8 cellular contexts compared by ENCODE assay signal in genomic region chr19:4068058-4068966, GRCh38. TPM values are rescaled to one million over a fixed set of nuclear protein-coding genes. Genes with fewer than 3 reads are reported as not detected.
DNase-seq lines count a peak whose midpoint lies in the region; ATAC-seq, FAIRE-seq and TF ChIP-seq lines count a peak whose summit lies in the region.

No MANE protein-coding gene starts in this region.

- H3K36me3 ChIP-seq in CD4-positive, CD25-positive, alpha-beta regulatory T cell (ENCODE audit: control insufficient read depth, insufficient read depth, low read length), result peaks cover 4% of the 10 kb centered on the region
- H3K36me3 ChIP-seq in colonic mucosa (no peaks in the 10 kb centered on the region), neuronal stem cell (replicated peaks in 1 of 2; ENCODE audit: control insufficient read depth in 2 of 2, insufficient read depth in 2 of 2, low read length in 2 of 2) (no peaks in the 10 kb centered on the region)

- peak overlapping the region; percentile 94 to 96 (median 95) for H3K27ac Mint-ChIP-seq in CD4-positive, CD25-positive, alpha-beta regulatory T cell

- no peak overlapping the region for H2BK5ac ChIP-seq in neuronal stem cell (ENCODE audit: low read length)

- peak overlapping the region; percentile 88 to 93 for H3K9ac ChIP-seq in colonic mucosa (ENCODE audit: low read depth in 2 of 2, low read length in 2 of 2)
- H3K9ac ChIP-seq in neuronal stem cell (ENCODE audit: low read depth, low read length, poor library complexity), result no peak overlapping the region

- no peak overlapping the region for H3K14ac ChIP-seq in neuronal stem cell (ENCODE audit: low read length)

- H2BK12ac ChIP-seq in neuronal stem cell (ENCODE audit: low read length), result no peak overlapping the region

- H3K27me3 ChIP-seq in CD4-positive, CD25-positive, alpha-beta regulatory T cell (ENCODE audit: control insufficient read depth, insufficient read depth, low read length), result no peaks in the 10 kb centered on the region
- no peaks in the 10 kb centered on the region for H3K27me3 ChIP-seq in colonic mucosa
- peaks cover 4 to 21% (median 20%) of the 10 kb centered on the region in 3 experiments for H3K27me3 ChIP-seq in neuronal stem cell (ENCODE audit: control insufficient read depth in 3 of 3, insufficient read depth in 3 of 3, low read depth in 1 of 3, low read length in 3 of 3)

- H3K23ac ChIP-seq in neuronal stem cell (ENCODE audit: low read depth, low read length, poor library complexity), result peak overlapping the region; percentile 25

- no peak overlapping the region for H2BK120ac ChIP-seq in neuronal stem cell (ENCODE audit: low read depth, low read length)

- DNase-seq in CD4-positive, CD25-positive, alpha-beta regulatory T cell, result peak in 2 of 3 donors; percentile 31 to 44
- peak; percentile 42 for DNase-seq in MV-4-11 (lab: John Stamatoyannopoulos, UW)
- DNase-seq in colonic mucosa, result peak; percentile 81
- no peak for DNase-seq in neuronal stem cell (ENCODE audit: low spot score)
- DNase-seq in GM19239 (ENCODE audit: insufficient read length, low spot score), result no peak
- no peak for DNase-seq in omental fat pad (ENCODE audit: low spot score)
- DNase-seq in COLO668 (lab: John Stamatoyannopoulos, UW; ENCODE audit: unreplicated experiment), result no peak
- DNase-seq in DMS79 treated with DMSO at 0.1 percent for 48 hours (lab: John Stamatoyannopoulos, UW), result no peak

- H4K8ac ChIP-seq in neuronal stem cell (ENCODE audit: low read depth, low read length), result no peak overlapping the region

- peak overlapping the region; percentile 90 for H3K27ac ChIP-seq in CD4-positive, CD25-positive, alpha-beta regulatory T cell (ENCODE audit: insufficient read depth, low read length, poor library complexity, severe bottlenecking)
- H3K27ac ChIP-seq in colonic mucosa, result peak overlapping the region; percentile 96
- no peak overlapping the region for H3K27ac ChIP-seq in neuronal stem cell (replicated peaks; ENCODE audit: low read length)

- peaks cover 11 to 32% (median 13%) of the 10 kb centered on the region in 4 donors for H3K4me1 Mint-ChIP-seq in CD4-positive, CD25-positive, alpha-beta regulatory T cell

- intact Hi-C loops in colonic mucosa (cut with DNase I), result no loop called here

- WGBS in neuronal stem cell (ENCODE audit: extremely low coverage in 2 of 2, insufficient read length in 2 of 2, insufficient replicate concordance in 1 of 2), 2 donors, result no CpG with 5 or more reads among the region's 31 CpGs

- no peak for TF ChIP-seq CTCF in colonic mucosa (IDR thresholded peaks at IDR 0.05)
- no peak for TF ChIP-seq CTCF in omental fat pad (IDR thresholded peaks at IDR 0.05)

- H2AK5ac ChIP-seq in neuronal stem cell (ENCODE audit: low read depth, low read length), result no peak overlapping the region

- no peak for FAIRE-seq in GM19239 (lab: Jason Lieb, UNC)

- H3K9me3 Mint-ChIP-seq in CD4-positive, CD25-positive, alpha-beta regulatory T cell, result peaks cover 0 to 3% (median 0%) of the 10 kb centered on the region in 7 donors

- no peak overlapping the region for H3K4me2 ChIP-seq in neuronal stem cell (ENCODE audit: insufficient read depth, low read length, poor library complexity, severe bottlenecking)

- no peak overlapping the region for H3K4ac ChIP-seq in neuronal stem cell (ENCODE audit: low read length)

- no peaks in the 10 kb centered on the region for H3K9me3 ChIP-seq in CD4-positive, CD25-positive, alpha-beta regulatory T cell (ENCODE audit: control insufficient read depth in 2 of 2, low read length in 2 of 2)
- no peaks in the 10 kb centered on the region for H3K9me3 ChIP-seq in colonic mucosa
- H3K9me3 ChIP-seq in neuronal stem cell (replicated peaks in 1 of 2; ENCODE audit: control insufficient read depth in 2 of 2, insufficient read depth in 1 of 2, low read depth in 1 of 2, low read length in 2 of 2), result peaks cover 0 to 1% of the 10 kb centered on the region in 2 donors

- peaks cover 44% of the 10 kb centered on the region for H3K4me1 ChIP-seq in CD4-positive, CD25-positive, alpha-beta regulatory T cell (ENCODE audit: control insufficient read depth, insufficient read depth, low read length, poor library complexity, severe bottlenecking)
- H3K4me1 ChIP-seq in colonic mucosa (peaks cover 2% of the 10 kb centered on the region), neuronal stem cell (ENCODE audit: control insufficient read depth in 2 of 2, insufficient read depth in 1 of 2, low read depth in 1 of 2, low read length in 2 of 2) (peaks cover 2 to 7% of the 10 kb centered on the region in 2 donors)

- no peak for ATAC-seq in CD4-positive, CD25-positive, alpha-beta regulatory T cell (ENCODE audit: low read depth in 2 of 2)
- no peak for ATAC-seq in omental fat pad (ENCODE audit: low FRiP score)

- H3K18ac ChIP-seq in neuronal stem cell (ENCODE audit: low read length), result no peak overlapping the region

- H4K91ac ChIP-seq in neuronal stem cell (ENCODE audit: low read depth, low read length, poor library complexity), result no peak overlapping the region

- peaks cover 12% of the 10 kb centered on the region for H3K79me1 ChIP-seq in neuronal stem cell (ENCODE audit: low read depth, low read length)

- H2AFZ ChIP-seq in neuronal stem cell (ENCODE audit: low read length), result no peak overlapping the region

- peak overlapping the region; percentile 62 for H3K4me3 ChIP-seq in CD4-positive, CD25-positive, alpha-beta regulatory T cell (ENCODE audit: low read depth, low read length)
- H3K4me3 ChIP-seq in colonic mucosa (peak overlapping the region; percentile 81), neuronal stem cell (ENCODE audit: low read length in 2 of 2) (no peak overlapping the region)

- no peaks in the 10 kb centered on the region for H3K36me3 Mint-ChIP-seq in CD4-positive, CD25-positive, alpha-beta regulatory T cell

- no peak overlapping the region for H2BK15ac ChIP-seq in neuronal stem cell (ENCODE audit: low read length)

- H3K4me3 Mint-ChIP-seq in CD4-positive, CD25-positive, alpha-beta regulatory T cell, result peak overlapping the region; percentile 82 to 100 (median 90)

- H3K27me3 Mint-ChIP-seq in CD4-positive, CD25-positive, alpha-beta regulatory T cell, result no peaks in the 10 kb centered on the region

RNA-seq across cellular contexts. Expression of gene ZBTB7A, which starts 1.6 kb away (rescaled TPM):
- 50.5 TPM for total RNA-seq in CD4-positive, CD25-positive, alpha-beta regulatory T cell
- polyA plus RNA-seq in CD4-positive, CD25-positive, alpha-beta regulatory T cell, result 10 to 100 TPM; 19.6 to 30.4 (median 23.7) TPM
- total RNA-seq in colonic mucosa (100 to 1,000 TPM; 110 to 123 TPM), omental fat pad (10 to 100 TPM; 33.3 to 53.3 (median 38.4) TPM)
- polyA plus RNA-seq in neuronal stem cell (2013, experiment 1 of 2), result 9.3 TPM
- 10.2 TPM for polyA plus RNA-seq in neuronal stem cell (2013, experiment 2 of 2)

RNA-seq across cellular contexts. Expression of gene MAP2K2, which starts 55.6 kb away (rescaled TPM):
- 98.2 TPM for total RNA-seq in CD4-positive, CD25-positive, alpha-beta regulatory T cell
- 10 to 100 TPM; 38.5 to 70.2 (median 56.6) TPM for polyA plus RNA-seq in CD4-positive, CD25-positive, alpha-beta regulatory T cell
- total RNA-seq in colonic mucosa (100 to 1,000 TPM; 211 to 260 TPM), omental fat pad (10 to 100 TPM; 47.4 to 65.2 (median 61.4) TPM)
- polyA plus RNA-seq in neuronal stem cell (2013, experiment 1 of 2), result 165 TPM
- 164 TPM for polyA plus RNA-seq in neuronal stem cell (2013, experiment 2 of 2)

Comparison
In these comparisons a context has a peak if more than half of its experiments do, and no peak if none do; other contexts are left out.
1. DNase-seq: peak in CD4-positive, CD25-positive, alpha-beta regulatory T cell (2 of 3), MV-4-11 (single experiment) and colonic mucosa (single experiment); none in neuronal stem cell (single experiment), GM19239 (single experiment), omental fat pad (single experiment), COLO668 (single experiment) and DMS79 treated with DMSO at 0.1 percent for 48 hours (single experiment).
2. H3K4me3 ChIP-seq: peak in CD4-positive, CD25-positive, alpha-beta regulatory T cell (single experiment) and colonic mucosa (single experiment); none in neuronal stem cell (0 of 2).